ENCODE assay signal across 8 cellular contexts in the genomic region with DNA sequence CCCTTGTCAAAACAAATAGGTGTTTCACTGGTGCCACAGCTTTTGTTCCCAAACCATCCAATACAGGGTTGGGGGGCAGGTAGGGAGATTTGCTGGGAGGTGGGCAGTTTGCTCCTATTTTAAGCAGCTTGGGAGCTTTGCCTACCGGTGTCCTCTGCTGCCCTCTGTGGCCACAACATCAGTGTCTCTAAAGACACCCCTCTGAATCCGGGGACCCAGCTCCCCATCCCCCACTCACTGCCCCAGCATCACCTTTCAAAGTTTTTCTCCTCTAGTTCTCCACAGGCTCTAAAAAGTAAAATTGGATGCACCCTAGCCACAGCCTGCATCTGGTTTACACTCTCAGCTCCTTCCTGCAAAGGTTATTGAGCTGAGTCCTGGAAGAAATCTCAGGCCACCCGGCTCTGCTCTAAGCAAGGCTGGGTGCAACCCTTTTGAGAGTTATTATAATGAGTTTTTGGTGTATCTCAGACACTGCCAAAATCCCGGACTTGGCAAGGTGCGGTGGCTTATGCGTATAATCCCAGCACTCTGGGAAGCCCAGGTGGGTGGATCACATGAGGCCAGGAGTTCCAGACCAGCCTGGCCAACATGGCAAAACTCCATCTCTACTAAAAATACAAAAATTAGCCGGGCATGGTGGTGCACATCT. TPM values are rescaled to one million over a fixed set of nuclear protein-coding genes. Genes with fewer than 3 reads are reported as not detected.
DNase-seq lines count a peak whose midpoint lies in the region; ATAC-seq and TF ChIP-seq lines count a peak whose summit lies in the region.

No MANE protein-coding gene starts in this region.

- H3K36me3 Mint-ChIP-seq in WTC11: no peaks in the 10 kb centered on the region
- H3K36me3 Mint-ChIP-seq in stimulated activated naive B cell treated with anti-CD40 and anti-IgM and Interleukin-4, amounts not matched to agents 10 μg/mL and 1 μg/mL and 100 μg/mL, for 72 hours: no peaks in the 10 kb centered on the region

- H3K4me3 ChIP-seq in AG09309 (ENCODE audit: control insufficient read depth, low read depth, low read length): no peak overlapping the region

- H3K4me1 Mint-ChIP-seq in WTC11: peaks cover 23% of the 10 kb centered on the region
- peaks cover 16 to 26% of the 10 kb centered on the region in 2 donors for H3K4me1 Mint-ChIP-seq in stimulated activated naive B cell treated with anti-CD40 and anti-IgM and Interleukin-4, amounts not matched to agents 10 μg/mL and 1 μg/mL and 100 μg/mL, for 72 hours

- peak; percentile 50 for TF ChIP-seq CTCF in AG09309 (IDR thresholded peaks at IDR 0.05; ENCODE audit: control insufficient read depth, insufficient read depth, low read depth, low read length, missing control alignments)
- peak; percentile 49; the same call in 2 of the 3 replicates for TF ChIP-seq CTCF in GM12872 (IDR thresholded peaks at IDR 0.05; ENCODE audit: insufficient read depth, low read depth, low read length)
- no peak for TF ChIP-seq CTCF in WTC11 (IDR thresholded peaks at IDR 0.05)

- ATAC-seq in WTC11 (peak; percentile 9; the same call in 1 of the 2 replicates), HG03196 (IDR thresholded peaks at IDR 0.05; ENCODE audit: unreplicated experiment) (no peak), HG02970 (IDR thresholded peaks at IDR 0.05; ENCODE audit: low FRiP score, unreplicated experiment) (no peak)
- no peak for ATAC-seq in stimulated activated naive B cell treated with anti-CD40 and anti-IgM and Interleukin-4, amounts not matched to agents 10 μg/mL and 1 μg/mL and 100 μg/mL, for 72 hours (replicated peaks)

- peaks cover 51% of the 10 kb centered on the region for H3K27me3 Mint-ChIP-seq in WTC11 (ENCODE audit: low read depth)
- peaks cover 35 to 43% of the 10 kb centered on the region in 2 donors for H3K27me3 Mint-ChIP-seq in stimulated activated naive B cell treated with anti-CD40 and anti-IgM and Interleukin-4, amounts not matched to agents 10 μg/mL and 1 μg/mL and 100 μg/mL, for 72 hours

- no peak for DNase-seq in AG09309 (ENCODE audit: low read depth)
- peak; percentile 69 for DNase-seq in WTC11 (ENCODE audit: low spot score)
- peak in 26 of 42 donors; percentile 4 to 71 (median 26) for DNase-seq in head of caudate nucleus
- DNase-seq in NCI-H2081 treated with DMSO at 0.1 percent for 48 hours (lab: John Stamatoyannopoulos, UW): no peak
- no peak for DNase-seq in stimulated activated naive B cell treated with anti-CD40 and anti-IgM and Interleukin-4, amounts not matched to agents 10 μg/mL and 1 μg/mL and 100 μg/mL, for 72 hours

- no peak overlapping the region for H3K4me3 Mint-ChIP-seq in WTC11
- H3K4me3 Mint-ChIP-seq in stimulated activated naive B cell treated with anti-CD40 and anti-IgM and Interleukin-4, amounts not matched to agents 10 μg/mL and 1 μg/mL and 100 μg/mL, for 72 hours: no peak overlapping the region

- intact Hi-C loops in head of caudate nucleus (cut with DNase I): no loop called here

- no peak overlapping the region for H3K27ac Mint-ChIP-seq in WTC11
- no peak overlapping the region for H3K27ac Mint-ChIP-seq in stimulated activated naive B cell treated with anti-CD40 and anti-IgM and Interleukin-4, amounts not matched to agents 10 μg/mL and 1 μg/mL and 100 μg/mL, for 72 hours

- POLR2A ChIA-PET in WTC11 (lab: Charles Lee): interaction anchor here (0.6 to 1.0 kb wide), 5 partner anchors 65 to 232 kb away, joined by 3 to 4 read pairs (median 3); no protein-coding TSS in a partner anchor

- CTCF ChIA-PET in WTC11 (lab: Charles Lee): interaction anchor here (0.5 to 1.9 kb wide), 25 partner anchors 9 to 1564 kb away, joined by 3 to 29 read pairs (median 4); no protein-coding TSS in a partner anchor

- H3K9me3 Mint-ChIP-seq in WTC11: no peaks in the 10 kb centered on the region
- no peaks in the 10 kb centered on the region for H3K9me3 Mint-ChIP-seq in stimulated activated naive B cell treated with anti-CD40 and anti-IgM and Interleukin-4, amounts not matched to agents 10 μg/mL and 1 μg/mL and 100 μg/mL, for 72 hours

TF ChIP-seq in WTC11, 78 proteins besides CTCF, POLR2A, EP300 and RAD21:
- TF ChIP-seq NFATC4 (CRISPR knock-in tag; IDR thresholded peaks at IDR 0.05) (no peak), ATF1 (CRISPR knock-in tag; IDR thresholded peaks at IDR 0.05) (no peak)

RNA-seq across cellular contexts. Expression of gene EPAS1, which starts 2.9 kb away (rescaled TPM):
- 4.5 to 8.5 TPM (median 4.7 TPM) in 3 replicates for total RNA-seq in WTC11 (2021)

Comparison
In these comparisons a context has a peak if more than half of its experiments do, and no peak if none do; other contexts are left out.
1. DNase-seq: peak in WTC11 (single experiment) and head of caudate nucleus (26 of 42); none in AG09309 (single experiment), NCI-H2081 treated with DMSO at 0.1 percent for 48 hours (single experiment) and stimulated activated naive B cell treated with anti-CD40 and anti-IgM and Interleukin-4, amounts not matched to agents 10 μg/mL and 1 μg/mL and 100 μg/mL, for 72 hours (single experiment).